Comparison of ENCODE assay signal across 24 cellular contexts in genomic region chr4:127311371-127311770, GRCh38.
"Had no signal": no experiment of that assay in that cellular context is flagged by ENCODE, and none has a peak within 500 bp of the region (broad histone marks: within the 10 kb centered on the region; RNA-seq: fewer than 3 reads in every experiment).

No MANE protein-coding gene starts in this region.

- H3K4me3 ChIP-seq: colonic mucosa, coronary artery, dorsolateral prefrontal cortex, esophagus muscularis mucosa, esophagus squamous epithelium, gastrocnemius medialis, gastroesophageal sphincter, heart left ventricle, heart right ventricle had no signal

- H3K4me1 ChIP-seq: colonic mucosa, esophagus muscularis mucosa, esophagus squamous epithelium, foreskin keratinocyte, gastrocnemius medialis, gastroesophageal sphincter, heart left ventricle, heart right ventricle had no signal

- H3K36me3 ChIP-seq: colonic mucosa, esophagus muscularis mucosa, esophagus squamous epithelium, gastrocnemius medialis, gastroesophageal sphincter, heart left ventricle, heart right ventricle had no signal

- DNase-seq: colonic mucosa; cortex of kidney; dermis blood vessel endothelial cell; dorsolateral prefrontal cortex; effector CD4-positive, alpha-beta T cell; effector CD8-positive, alpha-beta T cell; effector memory CD4-positive, alpha-beta T cell; effector memory CD8-positive, alpha-beta T cell; endodermal cell; erythroblast; esophagus squamous epithelium; foreskin fibroblast; foreskin keratinocyte; foreskin melanocyte; gastrocnemius medialis; glutamatergic neuron; head of caudate nucleus; heart left ventricle; heart right ventricle had no signal

- ATAC-seq: effector memory CD8-positive, alpha-beta T cell; esophagus mucosa; foreskin keratinocyte; gastrocnemius medialis; gastroesophageal sphincter; heart left ventricle; heart right ventricle had no signal

- H3K27me3 ChIP-seq: colonic mucosa, dorsolateral prefrontal cortex, esophagus muscularis mucosa, esophagus squamous epithelium, foreskin keratinocyte, gastrocnemius medialis, gastroesophageal sphincter, heart left ventricle, heart right ventricle had no signal

- H3K27ac ChIP-seq: colonic mucosa, coronary artery, dorsolateral prefrontal cortex, epithelial cell of prostate, esophagus muscularis mucosa, esophagus squamous epithelium, foreskin keratinocyte, gastrocnemius medialis, gastroesophageal sphincter, heart left ventricle, heart right ventricle had no signal

- H3K9me3 ChIP-seq: colonic mucosa had no signal
